9 cellular contexts compared by ENCODE assay signal in genomic region chr9:93670208-93671029, GRCh38.
DNase-seq lines count a peak whose midpoint lies in the region; ATAC-seq and TF ChIP-seq lines count a peak whose summit lies in the region.
"Had no signal": no experiment of that assay in that cellular context is flagged by ENCODE, and none has a peak within 500 bp of the region (broad histone marks: within the 10 kb centered on the region; RNA-seq: fewer than 3 reads in every experiment).

No MANE protein-coding gene starts in this region.

- in situ Hi-C loops in brain microvascular endothelial cell (cut with HindIII; ENCODE audit: low pct_ligation_motif_present, low sequenced_read_pairs), result no loop called here

- H3K27ac ChIP-seq in brain microvascular endothelial cell (no peak overlapping the region), trophoblast cell (ENCODE audit: low read depth, low read length) (no peak overlapping the region)
- H3K27ac ChIP-seq: KMS-11 had no signal

- H4K12ac ChIP-seq in trophoblast cell (ENCODE audit: low read depth, low read length), result no peak overlapping the region

- no peaks in the 10 kb centered on the region for H3K79me1 ChIP-seq in trophoblast cell (ENCODE audit: low read length)

- TF ChIP-seq CTCF in brain microvascular endothelial cell (IDR thresholded peaks at IDR 0.05; ENCODE audit: low read depth, low read length, missing control alignments), result no peak

- no peak overlapping the region for H2AFZ ChIP-seq in trophoblast cell (ENCODE audit: insufficient read depth, low read length, poor library complexity)

- H4K91ac ChIP-seq in trophoblast cell (ENCODE audit: low read depth, low read length), result no peak overlapping the region

- H3K18ac ChIP-seq in trophoblast cell (ENCODE audit: low read length), result no peak overlapping the region

- H2BK5ac ChIP-seq in trophoblast cell (ENCODE audit: low read depth, low read length, poor library complexity), result no peak overlapping the region

- DNase-seq in AML-193 (lab: John Stamatoyannopoulos, UW), result peak; percentile 9 to 19
- DNase-seq in NAMALWA (ENCODE audit: low spot score), result peak; percentile 32
- DNase-seq in brain microvascular endothelial cell, result peak; percentile 18
- DNase-seq in mesenteric fat pad (ENCODE audit: low spot score), result peak; percentile 86
- DNase-seq in mucosa of gallbladder (ENCODE audit: low spot score), result no peak
- DNase-seq in trophoblast cell, result no peak
- no peak for DNase-seq in SKM-1 treated with dmso at 0.1 percent for 144 hours (lab: John Stamatoyannopoulos, UW; ENCODE audit: unreplicated experiment)

- H2BK120ac ChIP-seq in trophoblast cell (ENCODE audit: insufficient read depth, low read length, poor library complexity), result no peak overlapping the region

- no peaks in the 10 kb centered on the region for H3K79me2 ChIP-seq in trophoblast cell (ENCODE audit: control insufficient read depth, insufficient read depth, low read length, poor library complexity)

- no peak overlapping the region for H3K9ac ChIP-seq in trophoblast cell (ENCODE audit: low read length)
- H3K9ac ChIP-seq: KMS-11 had no signal

- H3K27me3 ChIP-seq in brain microvascular endothelial cell (replicated peaks) (no peaks in the 10 kb centered on the region), trophoblast cell (ENCODE audit: insufficient read depth, low read length) (no peaks in the 10 kb centered on the region)

- H2AK5ac ChIP-seq in trophoblast cell (ENCODE audit: low read length), result no peak overlapping the region

- no peak overlapping the region for H3K14ac ChIP-seq in trophoblast cell (ENCODE audit: low read length)

- no peak overlapping the region for H3K23ac ChIP-seq in trophoblast cell (ENCODE audit: low read length)

- no peak overlapping the region for H3K4me2 ChIP-seq in trophoblast cell (ENCODE audit: low read length)
- H3K4me2 ChIP-seq: KMS-11 had no signal

- H2BK12ac ChIP-seq in trophoblast cell (ENCODE audit: low read length), result no peak overlapping the region

- no peak overlapping the region for H4K8ac ChIP-seq in trophoblast cell (ENCODE audit: low read depth, low read length)

- H3K36me3 ChIP-seq in brain microvascular endothelial cell (replicated peaks), result no peaks in the 10 kb centered on the region
- peaks cover 22 to 31% of the 10 kb centered on the region in 2 experiments for H3K36me3 ChIP-seq in trophoblast cell (ENCODE audit: control insufficient read depth in 1 of 2, insufficient read depth in 2 of 2, low read length in 2 of 2)

- H3K4me1 ChIP-seq in trophoblast cell (ENCODE audit: control insufficient read depth in 1 of 2, insufficient read depth in 2 of 2, low read length in 2 of 2), result no peaks in the 10 kb centered on the region

- H3K4ac ChIP-seq in trophoblast cell (ENCODE audit: low read depth, low read length), result no peak overlapping the region

- ATAC-seq in HG02884 (IDR thresholded peaks at IDR 0.05; ENCODE audit: unreplicated experiment), result no peak

- WGBS in trophoblast cell (ENCODE audit: extremely low coverage, insufficient coverage, insufficient read length), result no CpG with 5 or more reads among the region's 8 CpGs

- H3K9me3 ChIP-seq in trophoblast cell (ENCODE audit: insufficient read depth, low read depth, low read length), result peaks cover 5% of the 10 kb centered on the region

- H3K4me3 ChIP-seq in brain microvascular endothelial cell (ENCODE audit: low read depth, low read length) (no peak overlapping the region), trophoblast cell (ENCODE audit: low read depth, low read length) (no peak overlapping the region)

Comparison
In these comparisons a context has a peak if more than half of its experiments do, and no peak if none do; other contexts are left out.
1. DNase-seq: peak in AML-193 (2 of 2), NAMALWA (single experiment), brain microvascular endothelial cell (single experiment) and mesenteric fat pad (single experiment); none in mucosa of gallbladder (single experiment), trophoblast cell (0 of 2) and SKM-1 treated with dmso at 0.1 percent for 144 hours (single experiment).